13 cellular contexts compared by ENCODE assay signal in the genomic region with DNA sequence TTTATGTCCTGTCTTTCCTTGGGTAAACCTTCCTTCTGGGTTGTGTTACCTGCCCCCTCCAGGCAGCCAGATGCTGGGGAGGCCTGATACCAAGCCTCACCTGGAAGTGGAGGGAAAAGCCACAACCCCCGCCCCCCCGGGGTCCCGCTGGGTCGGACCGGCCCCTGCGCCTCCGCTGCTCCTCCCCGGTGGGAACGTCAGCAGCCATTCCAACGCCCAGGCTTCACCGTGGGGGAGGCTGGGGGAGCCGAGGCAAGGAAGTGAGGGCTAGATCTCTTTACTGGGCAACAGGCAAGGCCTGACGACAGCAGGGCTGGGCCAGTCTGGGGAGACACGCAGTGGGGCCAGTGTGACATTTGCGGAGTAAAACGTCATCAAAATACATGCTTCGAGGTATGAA. TPM values are rescaled to one million over a fixed set of nuclear protein-coding genes. Genes with fewer than 3 reads are reported as not detected.
DNase-seq lines count a peak whose midpoint lies in the region; ATAC-seq, FAIRE-seq and TF ChIP-seq lines count a peak whose summit lies in the region.
"Had no signal": no experiment of that assay in that cellular context is flagged by ENCODE, and none has a peak within 500 bp of the region (broad histone marks: within the 10 kb centered on the region; RNA-seq: fewer than 3 reads in every experiment).

No MANE protein-coding gene starts in this region.

- TF ChIP-seq POLR2A in HepG2 (IDR thresholded peaks at IDR 0.05; ENCODE audit: insufficient read depth in 1 of 2, low read depth in 2 of 2, low read length in 2 of 2), result no peak

- H3K27me3 Mint-ChIP-seq in H9 (ENCODE audit: low read depth) (peaks cover 10% of the 10 kb centered on the region), type B pancreatic cell (peaks cover 14% of the 10 kb centered on the region)

- H3K27ac Mint-ChIP-seq in H9, result no peak overlapping the region
- no peak overlapping the region for H3K27ac Mint-ChIP-seq in type B pancreatic cell

- H2AK5ac ChIP-seq in H9 (ENCODE audit: insufficient read length, low read length), result no peak overlapping the region

- H4K20me1 ChIP-seq in H9 (ENCODE audit: control insufficient read depth, insufficient read depth, insufficient read length) (no peaks in the 10 kb centered on the region), HepG2 (ENCODE audit: insufficient read depth, low read length) (no peaks in the 10 kb centered on the region)

- H3K9me3 Mint-ChIP-seq in H9, result peaks cover 8% of the 10 kb centered on the region in 2 experiments; a peak in 4 of 5 replicates
- no peaks in the 10 kb centered on the region for H3K9me3 Mint-ChIP-seq in type B pancreatic cell

- no peak overlapping the region for H3K4me2 ChIP-seq in H9 (ENCODE audit: insufficient read depth, insufficient read length, low read length)
- H3K4me2 ChIP-seq in HepG2 (ENCODE audit: low read depth, low read length), result no peak overlapping the region

- H3K4me3 Mint-ChIP-seq in H9 (no peak overlapping the region), type B pancreatic cell (no peak overlapping the region)

- H3K36me3 ChIP-seq in HepG2 (replicated peaks in 1 of 2; ENCODE audit: control insufficient read depth in 1 of 2, insufficient read depth in 2 of 2, low read length in 2 of 2) (peaks cover 10 to 47% of the 10 kb centered on the region in 2 experiments), ascending aorta (no peaks in the 10 kb centered on the region)

- H3K23me2 ChIP-seq in H9 (ENCODE audit: insufficient read length, low read depth, low read length, poor library complexity, severe bottlenecking), result no peaks in the 10 kb centered on the region

- no TSS peak for BruUV-seq in HepG2 (replicated peaks; lab: Mats Ljungman, UMichigan)

- TF ChIP-seq EP300 in HepG2 (IDR thresholded peaks at IDR 0.05; ENCODE audit: low read depth in 2 of 2, low read length in 2 of 2), result no peak
- TF ChIP-seq EP300 in HepG2 (CRISPR knock-in tag; IDR thresholded peaks at IDR 0.05; ENCODE audit: borderline replicate concordance), result no peak

- intact Hi-C loops in HepG2 (cut with micrococcal nuclease; ENCODE audit: unreplicated experiment) (no loop called here), ascending aorta (cut with DNase I) (no loop called here)

- H2BK12ac ChIP-seq in H9 (ENCODE audit: insufficient read length, low read depth, low read length), result no peak overlapping the region

- H2BK20ac ChIP-seq in H9 (ENCODE audit: low read depth, low read length, poor library complexity, severe bottlenecking), result no peak overlapping the region

- H3K9me3 ChIP-seq in H9 (ENCODE audit: control insufficient read depth, low read depth, low read length), result no peaks in the 10 kb centered on the region
- no peaks in the 10 kb centered on the region for H3K9me3 ChIP-seq in HepG2 (ENCODE audit: low read length)
- H3K9me3 ChIP-seq in ascending aorta, result no peaks in the 10 kb centered on the region

- H3K27me3 ChIP-seq in H9 (ENCODE audit: insufficient read depth, low read length) (no peaks in the 10 kb centered on the region), HepG2 (ENCODE audit: control insufficient read depth in 1 of 2, insufficient read depth in 2 of 2, low read length in 2 of 2) (no peaks in the 10 kb centered on the region), ascending aorta (no peaks in the 10 kb centered on the region)

- H3K9ac ChIP-seq in H9 (ENCODE audit: extremely low read depth, insufficient read length, low read length) (no peak overlapping the region), HepG2 (ENCODE audit: insufficient read depth, low read depth, low read length) (no peak overlapping the region)

- no peaks in the 10 kb centered on the region for H3K79me1 ChIP-seq in H9 (ENCODE audit: insufficient read depth, low read depth, low read length, poor library complexity, severe bottlenecking)

- no peak overlapping the region for H2BK15ac ChIP-seq in H9 (ENCODE audit: low read depth, low read length)

- ATAC-seq in HepG2, result no peak; the same call in 2 of the 3 replicates
- ATAC-seq: SK-N-SH treated with all-trans-retinoic acid at 6 μM for 48 hours had no signal

- POLR2A ChIA-PET in HepG2 (lab: Yijun Ruan, JAX), result interaction anchor here (1.4 kb wide), 1 partner anchor 180 kb away, joined by 3 read pairs; no protein-coding TSS in a partner anchor

- H3K23ac ChIP-seq in H9 (ENCODE audit: insufficient read length, low read depth, low read length), result no peak overlapping the region

- CTCF ChIA-PET in HepG2 (lab: Yijun Ruan, JAX; ENCODE audit: low intra/inter-chr PET ratio, low total read pairs), result no interaction called here

- no peak overlapping the region for H3K4me3 ChIP-seq in HepG2 (replicated peaks in 1 of 3; ENCODE audit: insufficient read depth in 1 of 3, low read depth in 2 of 3, low read length in 3 of 3)
- no peak overlapping the region for H3K4me3 ChIP-seq in ascending aorta

- no peak for TF ChIP-seq CTCF in H9 (conservative IDR thresholded peaks at IDR 0.05)
- TF ChIP-seq CTCF in HepG2 (CRISPR knock-in tag; IDR thresholded peaks at IDR 0.05), result no peak
- no peak for TF ChIP-seq CTCF in type B pancreatic cell (conservative IDR thresholded peaks at IDR 0.05)
- no peak for TF ChIP-seq CTCF in ascending aorta (IDR thresholded peaks at IDR 0.05)
- no peak for TF ChIP-seq CTCF in GM10266 (IDR thresholded peaks at IDR 0.05; ENCODE audit: control insufficient read depth, insufficient read depth, low read depth, missing control alignments)

- WGBS in H9 (ENCODE audit: extremely low coverage, insufficient read length, low lambda C conversion rate), result no CpG with 5 or more reads among the region's 17 CpGs
- 94% methylated on average over 17 of the region's 17 CpGs for WGBS in HepG2 (ENCODE audit: low lambda C conversion rate)

- H3T11ph ChIP-seq in H9 (ENCODE audit: low read length), result no peak overlapping the region

- H2BK5ac ChIP-seq in H9 (ENCODE audit: insufficient read length, low read length), result no peak overlapping the region

- no peak overlapping the region for H4K91ac ChIP-seq in H9 (ENCODE audit: insufficient read length, low read depth, low read length)

- DNase-seq in H9 (no peak), HepG2 (ENCODE audit: low spot score) (no peak), type B pancreatic cell (ENCODE audit: extremely low spot score, unreplicated experiment) (peak; percentile 53), ascending aorta (ENCODE audit: low spot score in 2 of 2) (no peak), NCI-H187 treated with DMSO at 0.1 percent for 48 hours (lab: John Stamatoyannopoulos, UW) (no peak), GM10266 (ENCODE audit: extremely low spot score) (no peak)
- DNase-seq: KBM-7, NCI-H1048, NCI-H2107, NCI-H526, SHP77 had no signal

- in situ Hi-C loops in HepG2 (cut with HindIII; ENCODE audit: extremely low pct_ligation_motif_present, low pct_unique_long_range_greater_than_20kb), result no loop called here

- no peak for FAIRE-seq in HepG2 (lab: Jason Lieb, UNC)

- H3K4me1 ChIP-seq in H9 (ENCODE audit: insufficient read depth, low read length) (no peaks in the 10 kb centered on the region; the same call in 1 of the 2 replicates), HepG2 (ENCODE audit: insufficient read depth, low read length) (no peaks in the 10 kb centered on the region), ascending aorta (no peaks in the 10 kb centered on the region)

- no peak overlapping the region for H2AFZ ChIP-seq in H9 (ENCODE audit: low read length)
- no peak overlapping the region for H2AFZ ChIP-seq in HepG2 (ENCODE audit: low read length)

- H2BK120ac ChIP-seq in H9 (ENCODE audit: low read depth, low read length, poor library complexity, severe bottlenecking), result no peak overlapping the region

- H3K18ac ChIP-seq in H9 (ENCODE audit: insufficient read length, low read depth, low read length), result no peak overlapping the region

- H3K36me3 Mint-ChIP-seq in H9 (ENCODE audit: insufficient read depth in 1 of 3, low read depth in 3 of 3) (peaks cover 0 to 7% (median 0%) of the 10 kb centered on the region in 3 experiments; a peak in 2 of 7 replicates), type B pancreatic cell (no peaks in the 10 kb centered on the region)

- no peak overlapping the region for H3K4ac ChIP-seq in H9 (ENCODE audit: low read depth, low read length)

- no peak overlapping the region for H4K5ac ChIP-seq in H9 (ENCODE audit: insufficient read length, low read depth, low read length)

- no peak overlapping the region for H3K56ac ChIP-seq in H9 (ENCODE audit: insufficient read length, low read depth, low read length)

- H3K79me2 ChIP-seq in H9 (ENCODE audit: insufficient read depth, low read length), result no peaks in the 10 kb centered on the region
- H3K79me2 ChIP-seq in HepG2 (ENCODE audit: insufficient read depth, low read length), result no peaks in the 10 kb centered on the region

- H3K14ac ChIP-seq in H9 (ENCODE audit: insufficient read depth, low read length), result peak overlapping the region; percentile 64; the same call in 1 of the 2 replicates

- H3K27ac ChIP-seq in H9 (ENCODE audit: insufficient read length, low read depth, low read length), result no peak overlapping the region
- peak overlapping the region; percentile 4 for H3K27ac ChIP-seq in angular gyrus (ENCODE audit: low read depth, low read length)
- H3K27ac ChIP-seq in HepG2 (ENCODE audit: extremely low read length, insufficient read depth, low read length), result no peak overlapping the region
- no peak overlapping the region for H3K27ac ChIP-seq in ascending aorta

- H3K4me1 Mint-ChIP-seq in H9, result peaks cover 16 to 23% of the 10 kb centered on the region in 2 experiments
- H3K4me1 Mint-ChIP-seq in type B pancreatic cell (ENCODE audit: unreplicated experiment), result peaks cover 10% of the 10 kb centered on the region

- peak overlapping the region; percentile 51 for H4K8ac ChIP-seq in H9 (replicated peaks; ENCODE audit: insufficient read length, low read depth, low read length)

- no peak for TF ChIP-seq RAD21 in HepG2 (CRISPR knock-in tag; IDR thresholded peaks at IDR 0.05)

RNA-seq across cellular contexts. Expression of gene SNRPA1, which starts 53.0 kb away (rescaled TPM):
- total RNA-seq in H9 (2021) (145 and 146 TPM in 2 replicates), HepG2 (2016; rRNA removed; fragmentation: Illumina TruSeq; extraction: Trizol) (41.2 and 72.5 TPM in 2 replicates), type B pancreatic cell (ENCODE audit: low replicate concordance) (72.6 and 80.3 TPM in 2 replicates), ascending aorta (17.8 TPM)
- total RNA-seq in HepG2 (2016; cell fraction: cytosol; rRNA removed; fragmentation: Illumina TruSeq; extraction: Trizol; ENCODE audit: low read depth), result 21.5 and 21.7 TPM in 2 replicates
- total RNA-seq in HepG2 (2016; cell fraction: insoluble cytoplasmic fraction; rRNA removed; fragmentation: Illumina TruSeq; extraction: Trizol), result 44.9 and 72.9 TPM in 2 replicates
- total RNA-seq in HepG2 (2016; cell fraction: membrane; rRNA removed; fragmentation: Illumina TruSeq; extraction: Trizol), result 29.4 and 29.6 TPM in 2 replicates
- 43.1 and 47.7 TPM in 2 replicates for total RNA-seq in HepG2 (2016; cell fraction: nucleus; rRNA removed; fragmentation: Illumina TruSeq; extraction: Trizol)
- polyA plus RNA-seq in HepG2 (2011; rRNA removed), result 80.0 and 108 TPM in 2 replicates
- polyA plus RNA-seq in HepG2 (2011; cell fraction: cytosol; rRNA removed), result 70.8 and 71.1 TPM in 2 replicates
- 95.5 and 97.7 TPM in 2 replicates for polyA plus RNA-seq in HepG2 (2011; cell fraction: nucleus; rRNA removed)
- polyA plus RNA-seq in HepG2 (2012), result 77.4 and 94.8 TPM in 2 replicates
- 43.0 and 50.4 TPM in 2 replicates for polyA plus RNA-seq in HepG2 (2016; cell fraction: cytosol; fragmentation: Illumina TruSeq; extraction: Trizol; ENCODE audit: low read depth)
- polyA plus RNA-seq in HepG2 (2016; cell fraction: insoluble cytoplasmic fraction; fragmentation: Illumina TruSeq; extraction: Trizol; ENCODE audit: low read depth), result 177 and 178 TPM in 2 replicates
- polyA plus RNA-seq in HepG2 (2016; cell fraction: membrane; fragmentation: Illumina TruSeq; extraction: Trizol; ENCODE audit: low read depth), result 42.8 and 43.9 TPM in 2 replicates
- polyA plus RNA-seq in HepG2 (2016; cell fraction: nucleus; fragmentation: Illumina TruSeq; extraction: Trizol; ENCODE audit: insufficient read depth, low read depth), result 92.5 and 99.3 TPM in 2 replicates
- polyA minus RNA-seq in HepG2 (2011; rRNA and poly(A)+ RNA removed; ENCODE audit: low replicate concordance), result 12.8 and 30.9 TPM in 2 replicates
- 23.8 and 31.7 TPM in 2 replicates for polyA minus RNA-seq in HepG2 (2011; cell fraction: cytosol; rRNA and poly(A)+ RNA removed)
- polyA minus RNA-seq in HepG2 (2011; cell fraction: nucleus; rRNA and poly(A)+ RNA removed), result 50.7 and 51.6 TPM in 2 replicates
